ENCODE assay signal across 10 cellular contexts in genomic region chr17:42406602-42407288, GRCh38. TPM values are rescaled to one million over a fixed set of nuclear protein-coding genes. Genes with fewer than 3 reads are reported as not detected.
DNase-seq lines count a peak whose midpoint lies in the region; ATAC-seq and TF ChIP-seq lines count a peak whose summit lies in the region.
"Had no signal": no experiment of that assay in that cellular context is flagged by ENCODE, and none has a peak within 500 bp of the region (broad histone marks: within the 10 kb centered on the region; RNA-seq: fewer than 3 reads in every experiment).

No MANE protein-coding gene starts in this region.

- H3K36me3 ChIP-seq in OCI-LY3 (replicated peaks; ENCODE audit: low read depth, low read length) (no peaks in the 10 kb centered on the region), breast epithelium (no peaks in the 10 kb centered on the region), lung (ENCODE audit: control insufficient read depth in 2 of 2, insufficient read depth in 2 of 2, low read length in 2 of 2) (peaks cover 11 to 17% of the 10 kb centered on the region in 2 donors)

- intact Hi-C loops in breast epithelium (cut with DNase I; ENCODE audit: low total_unique reads) (loop anchor here (5.0 kb wide), 1 partner anchor 84 kb away; no protein-coding TSS in a partner anchor), left colon (cut with DNase I, micrococcal nuclease) (loop anchor here (2.0 to 10.0 kb wide), 2 partner anchors 84 to 92 kb away; no protein-coding TSS in a partner anchor)

- H3K4me1 ChIP-seq in OCI-LY3 (ENCODE audit: low read length) (peaks cover 67% of the 10 kb centered on the region), breast epithelium (peaks cover 6 to 28% of the 10 kb centered on the region in 2 donors), lung (ENCODE audit: control insufficient read depth in 2 of 2, insufficient read depth in 2 of 2, low read length in 2 of 2) (peaks cover 11 to 16% of the 10 kb centered on the region in 2 donors)

- DNase-seq in breast epithelium (ENCODE audit: low spot score in 2 of 2) (no peak), lung (ENCODE audit: low spot score) (no peak), NCI-H2081 treated with DMSO at 0.1 percent for 48 hours (lab: John Stamatoyannopoulos, UW) (no peak), dedifferentiated amniotic fluid mesenchymal stem cell (ENCODE audit: extremely low spot score) (no peak), left colon (no peak), NCI-H1436 (lab: John Stamatoyannopoulos, UW) (no peak)
- DNase-seq: NCI-H1417 treated with DMSO at 0.1 percent for 48 hours had no signal

- peak overlapping the region; percentile 37 for H3K4me2 ChIP-seq in OCI-LY3 (ENCODE audit: low read length)

- no peak overlapping the region for H3K4me3 ChIP-seq in OCI-LY3 (ENCODE audit: low read length)
- H3K4me3 ChIP-seq in breast epithelium = peak overlapping the region in 2 of 3 donors; percentile 0 to 7
- no peak overlapping the region for H3K4me3 ChIP-seq in lung

- H3K27me3 ChIP-seq in OCI-LY3 (ENCODE audit: low read depth, low read length) (peaks cover 6% of the 10 kb centered on the region), breast epithelium (no peaks in the 10 kb centered on the region), lung (ENCODE audit: control insufficient read depth, insufficient read depth) (no peaks in the 10 kb centered on the region)

- TF ChIP-seq CTCF in OCI-LY3 (IDR thresholded peaks at IDR 0.05; ENCODE audit: low read depth, low read length) (no peak), breast epithelium (IDR thresholded peaks at IDR 0.05) (no peak), lung (IDR thresholded peaks at IDR 0.05; ENCODE audit: control extremely low read depth, extremely low read depth) (no peak)

- no peaks in the 10 kb centered on the region for H4K20me1 ChIP-seq in OCI-LY3 (ENCODE audit: insufficient read depth, low read length)

- H3K9ac ChIP-seq in OCI-LY3 (ENCODE audit: low read length) = no peak overlapping the region

- no peak for TF ChIP-seq POLR2A in breast epithelium (IDR thresholded peaks at IDR 0.05)

- no peaks in the 10 kb centered on the region for H3K9me3 ChIP-seq in OCI-LY3 (ENCODE audit: insufficient read depth, low read length)
- no peaks in the 10 kb centered on the region for H3K9me3 ChIP-seq in breast epithelium
- H3K9me3 ChIP-seq in lung (ENCODE audit: control insufficient read depth in 2 of 2, insufficient read depth in 1 of 2, low read length in 1 of 2) = no peaks in the 10 kb centered on the region

- ATAC-seq in lung (ENCODE audit: insufficient read depth, low FRiP score) (no peak), left colon (no peak)

- H3K27ac ChIP-seq in OCI-LY3 (ENCODE audit: low read length) = no peak overlapping the region
- peak overlapping the region; percentile 92 to 93 for H3K27ac ChIP-seq in breast epithelium
- H3K27ac ChIP-seq in lung (ENCODE audit: low read depth in 1 of 2, low read length in 1 of 2) = peak overlapping the region; percentile 10 to 62
- peak overlapping the region; percentile 76 for H3K27ac ChIP-seq in temporal lobe (ENCODE audit: low read depth, low read length)
- H3K27ac ChIP-seq: VCaP had no signal

- no peaks in the 10 kb centered on the region for H3K79me2 ChIP-seq in OCI-LY3 (ENCODE audit: low read length)

- no peak overlapping the region for H2AFZ ChIP-seq in OCI-LY3 (ENCODE audit: low read depth, low read length)

- 53 to 66% methylated on average over 5 of the region's 5 CpGs for WGBS in lung, 2 donors

RNA-seq across cellular contexts. Expression of gene CAVIN1, which starts 16.3 kb away (rescaled TPM):
- 100 to 1,000 TPM; 288 to 554 (median 306) TPM for total RNA-seq in breast epithelium
- 100 to 1,000 TPM; 185 to 277 TPM for total RNA-seq in lung
- 100 to 1,000 TPM; 110 to 134 TPM for polyA plus RNA-seq in lung
- total RNA-seq in temporal lobe = 6.4 TPM
- total RNA-seq in left colon = 10 to 100 TPM; 21.9 to 62.0 TPM

RNA-seq across cellular contexts. Expression of gene STAT3, which starts 18.5 kb away (rescaled TPM):
- 100 to 1,000 TPM; 193 to 322 (median 238) TPM for total RNA-seq in breast epithelium
- total RNA-seq in lung = 100 to 1,000 TPM; 267 to 297 TPM
- polyA plus RNA-seq in lung = 100 to 1,000 TPM in 1 of 2 donors, 10 to 100 TPM in 1; 69.9 to 211 TPM
- total RNA-seq in temporal lobe = 26.3 TPM
- 100 to 1,000 TPM; 150 to 212 TPM for total RNA-seq in left colon

RNA-seq across cellular contexts. Expression of gene ATP6V0A1, which starts 51.9 kb away (rescaled TPM):
- 10 to 100 TPM; 53.1 to 74.5 (median 60.0) TPM for total RNA-seq in breast epithelium
- total RNA-seq in lung = 100 to 1,000 TPM in 1 of 2 donors, 10 to 100 TPM in 1; 85.1 to 203 TPM
- polyA plus RNA-seq in lung = 10 to 100 TPM; 44.4 to 63.9 TPM
- total RNA-seq in temporal lobe = 164 TPM
- total RNA-seq in left colon = 10 to 100 TPM; 92.6 to 96.2 TPM

Comparison
In these comparisons a context has a peak if more than half of its experiments do, and no peak if none do; other contexts are left out.
1. H3K4me3 ChIP-seq: peak in breast epithelium (2 of 3); none in OCI-LY3 (single experiment) and lung (single experiment).